14 cellular contexts compared by ENCODE assay signal in the genomic region with DNA sequence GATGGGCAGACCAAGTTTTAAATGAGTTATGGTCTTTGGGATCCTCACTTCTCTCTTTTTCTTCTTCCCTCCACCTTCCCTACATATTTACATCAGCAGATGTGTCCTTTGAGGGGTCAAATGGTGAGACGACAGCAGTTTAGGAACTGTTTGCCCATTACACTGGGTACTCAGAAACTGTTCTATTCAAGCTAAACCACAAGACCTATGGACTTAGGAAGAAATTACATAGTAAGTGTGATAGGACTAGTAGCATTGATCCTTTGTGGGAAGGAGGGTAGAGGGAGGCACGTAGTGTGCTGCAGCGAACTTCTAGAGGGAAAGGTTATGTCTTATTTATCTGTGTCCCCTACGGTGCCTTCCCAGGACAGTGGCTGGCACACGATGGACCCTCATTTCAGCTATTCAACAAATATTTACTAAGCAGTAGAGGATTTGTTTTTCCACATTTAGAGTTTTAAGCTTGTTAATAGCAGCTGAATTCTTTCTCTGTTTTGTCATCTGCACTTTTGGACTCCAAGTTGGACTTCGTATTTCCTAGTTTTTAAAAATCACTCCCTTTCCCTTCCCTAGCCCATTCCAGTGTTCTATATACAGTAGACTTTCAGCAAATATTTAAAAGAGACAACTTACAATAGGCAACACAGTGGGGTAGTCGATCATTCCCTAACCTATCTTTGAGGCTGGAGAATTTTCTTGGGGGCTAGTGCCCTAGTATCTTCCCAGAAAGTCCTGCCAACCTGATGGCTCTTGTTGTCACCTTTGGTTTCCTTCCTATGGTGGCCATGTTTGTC. TPM values are rescaled to one million over a fixed set of nuclear protein-coding genes. Genes with fewer than 3 reads are reported as not detected.
A peak's percentile ranks its signal among the peaks of the same experiment; 100 is the strongest.
DNase-seq lines count a peak whose midpoint lies in the region; ATAC-seq and TF ChIP-seq lines count a peak whose summit lies in the region.
"Had no signal": no experiment of that assay in that cellular context is flagged by ENCODE, and none has a peak within 500 bp of the region (broad histone marks: within the 10 kb centered on the region; RNA-seq: fewer than 3 reads in every experiment).

No MANE protein-coding gene starts in this region.

- intact Hi-C loops in cardiac septum (cut with DNase I) (no loop called here), left lung (cut with DNase I) (loop anchor here in 1 of 2 donors (10.0 kb wide), 1 partner anchor 484 kb away; no protein-coding TSS in a partner anchor), sciatic nerve (cut with DNase I) (loop anchor here (10.0 kb wide), 1 partner anchor 344 kb away; no protein-coding TSS in a partner anchor)

- H3K27ac ChIP-seq in cardiac muscle cell = peak overlapping the region; percentile 80
- peak overlapping the region; percentile 6 to 66 for H3K27ac ChIP-seq in left lung
- H3K27ac ChIP-seq: A549 had no signal

- H3K27me3 ChIP-seq in cardiac muscle cell = no peaks in the 10 kb centered on the region
- H3K27me3 ChIP-seq in left lung = no peaks in the 10 kb centered on the region

- H3K9me3 ChIP-seq in cardiac muscle cell (ENCODE audit: low read depth) (no peaks in the 10 kb centered on the region), left lung (no peaks in the 10 kb centered on the region)
- H3K9me3 ChIP-seq: A549 had no signal

- DNase-seq in cardiac muscle cell (ENCODE audit: low read depth in 1 of 2, low spot score in 1 of 2) (no peak), cardiac septum (ENCODE audit: low spot score) (no peak), left lung (no peak), sciatic nerve (ENCODE audit: low spot score) (no peak), retina (no peak), globus pallidus (ENCODE audit: low spot score) (no peak)
- DNase-seq: activated CD8-positive, alpha-beta memory T cell treated with anti-CD3 and anti-CD28 coated beads, Interleukin-2, amount 10 ng/mL, durations not matched to agents 7 days and 5 days; activated naive CD4-positive, alpha-beta T cell treated with anti-CD3 and anti-CD28 coated beads for 36 hours; Calu3; cerebellar nuclear complex; stimulated activated naive CD4-positive, alpha-beta T cell treated with Interleukin-2 at 50 U/mL for 16 hours had no signal

- no peak for ATAC-seq in left lung
- peak; percentile 45 for ATAC-seq in sciatic nerve
- no peak for ATAC-seq in HG02588 (IDR thresholded peaks at IDR 0.05; ENCODE audit: unreplicated experiment)
- no peak for ATAC-seq in GM19452 (IDR thresholded peaks at IDR 0.05; ENCODE audit: unreplicated experiment)
- ATAC-seq: A549; activated CD8-positive, alpha-beta memory T cell treated with anti-CD3 and anti-CD28 coated beads, Interleukin-2, amount 10 ng/mL, durations not matched to agents 7 days and 5 days had no signal

- H3K36me3 ChIP-seq in cardiac muscle cell (peaks cover 5% of the 10 kb centered on the region), left lung (no peaks in the 10 kb centered on the region)

- no peak for TF ChIP-seq CTCF in cardiac muscle cell (IDR thresholded peaks at IDR 0.05; ENCODE audit: low read depth, low read length)
- TF ChIP-seq CTCF in left lung (IDR thresholded peaks at IDR 0.05) = no peak

- H3K4me3 ChIP-seq in cardiac muscle cell (no peak overlapping the region), left lung (no peak overlapping the region)
- H3K4me3 ChIP-seq: A549 had no signal

- H3K4me1 ChIP-seq in cardiac muscle cell (ENCODE audit: low read depth) = peaks cover 52% of the 10 kb centered on the region
- H3K4me1 ChIP-seq in left lung = peaks cover 23 to 37% of the 10 kb centered on the region in 2 donors
- H3K4me1 ChIP-seq: A549 had no signal

RNA-seq across cellular contexts. Expression of gene FZD4, which starts 13.9 kb away (rescaled TPM):
- total RNA-seq in cardiac muscle cell (37.2 and 46.4 TPM in 2 replicates), cardiac septum (14.4 TPM), left lung (10 to 100 TPM; 23.5 to 25.1 TPM), sciatic nerve (40.7 TPM)
- polyA plus RNA-seq in cardiac muscle cell = 18.8 and 19.3 TPM in 2 replicates
